In genomic region chr3:50298836-50299637, GRCh38 we compare ENCODE assay signal across 8 cellular contexts. TPM values are rescaled to one million over a fixed set of nuclear protein-coding genes. Genes with fewer than 3 reads are reported as not detected.
A peak's percentile ranks its signal among the peaks of the same experiment; 100 is the strongest.
DNase-seq lines count a peak whose midpoint lies in the region; ATAC-seq and TF ChIP-seq lines count a peak whose summit lies in the region.

Gene HYAL3 (minus strand): TSS chr3:50299405. CDS start chr3:50295602, 3,803 bp downstream.
A gene with protein sequence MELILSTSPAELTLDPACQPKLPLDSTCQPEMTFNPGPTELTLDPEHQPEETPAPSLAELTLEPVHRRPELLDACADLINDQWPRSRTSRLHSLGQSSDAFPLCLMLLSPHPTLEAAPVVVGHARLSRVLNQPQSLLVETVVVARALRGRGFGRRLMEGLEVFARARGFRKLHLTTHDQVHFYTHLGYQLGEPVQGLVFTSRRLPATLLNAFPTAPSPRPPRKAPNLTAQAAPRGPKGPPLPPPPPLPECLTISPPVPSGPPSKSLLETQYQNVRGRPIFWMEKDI (minus strand): TSS chr3:50299405. CDS start chr3:50297463, 1,942 bp downstream.

- H3K27me3 ChIP-seq in PC-9 (ENCODE audit: insufficient read depth, low read depth), result no peaks in the 10 kb centered on the region
- H3K27me3 ChIP-seq in esophagus (ENCODE audit: control insufficient read depth in 1 of 2, insufficient read depth in 2 of 2, low read length in 2 of 2), result no peaks in the 10 kb centered on the region
- no peaks in the 10 kb centered on the region for H3K27me3 ChIP-seq in muscle layer of duodenum (ENCODE audit: low read depth, low read length)

- peak within 1 kb of the TSS; percentile 97 for H3K4me3 Mint-ChIP-seq in activated T-cell treated with anti-CD3 and anti-CD28 coated beads, Interleukin-2, amount 50 U/mL, for 24 hours

- DNase-seq in DMS53 (lab: John Stamatoyannopoulos, UW), result peak; percentile 95
- DNase-seq in PC-9, result peak; percentile 94 to 99
- peak; percentile 99 for DNase-seq in activated T-cell treated with anti-CD3 and anti-CD28 coated beads, Interleukin-2, amount 50 U/mL, for 24 hours
- peak; percentile 97 to 99 for DNase-seq in stimulated activated CD8-positive, alpha-beta memory T cell treated with anti-CD3 and anti-CD28 coated beads, Interleukin-7, amount 100 ng/mL, for 4 hours (ENCODE audit: low read depth in 2 of 2)

- intact Hi-C loops in PC-9 (cut with micrococcal nuclease; ENCODE audit: unreplicated experiment), result loop anchor here (1.0 to 2.0 kb wide), 2 partner anchors 18 to 34 kb away; no protein-coding TSS in a partner anchor

- no peak for TF ChIP-seq CTCF in PC-9 (conservative IDR thresholded peaks at IDR 0.05)

- H3K9me3 Mint-ChIP-seq in activated T-cell treated with anti-CD3 and anti-CD28 coated beads, Interleukin-2, amount 50 U/mL, for 24 hours, result no peaks in the 10 kb centered on the region

- H3K36me3 ChIP-seq in PC-9 (ENCODE audit: low read depth) (no peaks in the 10 kb centered on the region), esophagus (ENCODE audit: control insufficient read depth in 2 of 2, insufficient read depth in 2 of 2, low read length in 1 of 2) (peaks cover 0 to 4% of the 10 kb centered on the region in 2 donors), muscle layer of duodenum (ENCODE audit: control insufficient read depth in 1 of 2, insufficient read depth in 2 of 2, low read length in 2 of 2) (no peaks in the 10 kb centered on the region)

- H3K4me1 ChIP-seq in PC-9 (replicated peaks; ENCODE audit: insufficient read depth) (peaks cover 20% of the 10 kb centered on the region), esophagus (ENCODE audit: control insufficient read depth in 2 of 2, insufficient read depth in 2 of 2, low read length in 1 of 2) (peaks cover 9 to 29% of the 10 kb centered on the region in 2 donors), muscle layer of duodenum (ENCODE audit: control insufficient read depth in 1 of 2, insufficient read depth in 2 of 2, low read length in 2 of 2) (peaks cover 17 to 28% of the 10 kb centered on the region in 2 donors)

- peak within 1 kb of the TSS; percentile 76 for H3K27ac ChIP-seq in PC-9
- peak within 1 kb of the TSS; percentile 88 to 98 for H3K27ac ChIP-seq in esophagus (ENCODE audit: low read depth in 2 of 2, low read length in 1 of 2)
- peak within 1 kb of the TSS; percentile 89 for H3K27ac ChIP-seq in muscle layer of duodenum (ENCODE audit: low read length)

- CTCF ChIA-PET in PC-9 (lab: Charles Lee), result interaction anchor here (0.5 to 0.9 kb wide), 6 partner anchors 19 to 270 kb away, joined by 3 to 9 read pairs (median 4); partner anchors contain the start of genes HEMK1 and TUSC2

- peak within 1 kb of the TSS; percentile 100 for H3K27ac Mint-ChIP-seq in activated T-cell treated with anti-CD3 and anti-CD28 coated beads, Interleukin-2, amount 50 U/mL, for 24 hours

- no peak; the same call in 1 of the 2 replicates for TF ChIP-seq RAD21 in Ishikawa (IDR thresholded peaks at IDR 0.05; ENCODE audit: low read depth)

- no peaks in the 10 kb centered on the region for H3K9me2 ChIP-seq in PC-9 (ENCODE audit: insufficient read depth)

- no peaks in the 10 kb centered on the region for H3K9me3 ChIP-seq in PC-9 (ENCODE audit: insufficient read depth, low read depth)
- no peaks in the 10 kb centered on the region for H3K9me3 ChIP-seq in esophagus (ENCODE audit: control insufficient read depth in 2 of 2, insufficient read depth in 1 of 2, low read depth in 1 of 2, low read length in 1 of 2)
- no peaks in the 10 kb centered on the region for H3K9me3 ChIP-seq in muscle layer of duodenum (ENCODE audit: control insufficient read depth in 1 of 2, low read length in 2 of 2)

- peaks cover 9% of the 10 kb centered on the region; the same call in 1 of the 2 replicates for H3F3A ChIP-seq in PC-9 (ENCODE audit: insufficient read depth, low read depth)

- H2AFZ ChIP-seq in PC-9, result peak within 1 kb of the TSS; percentile 94

- POLR2A ChIA-PET in PC-9 (lab: Charles Lee; ENCODE audit: unreplicated experiment), result interaction anchor here (0.5 to 1.2 kb wide), 10 partner anchors 18 to 329 kb away, joined by 3 to 36 read pairs (median 6); partner anchors contain the start of genes SEMA3B and TUSC2

- TF ChIP-seq EP300 in Ishikawa (IDR thresholded peaks at IDR 0.05; ENCODE audit: borderline replicate concordance), result peak; percentile 35; the same call in 1 of the 2 replicates

- peak within 1 kb of the TSS; percentile 94 for H3K4me2 ChIP-seq in PC-9

- H3K4me1 Mint-ChIP-seq in activated T-cell treated with anti-CD3 and anti-CD28 coated beads, Interleukin-2, amount 50 U/mL, for 24 hours (ENCODE audit: low read depth), result peaks cover 26% of the 10 kb centered on the region

- H3K27me3 Mint-ChIP-seq in activated T-cell treated with anti-CD3 and anti-CD28 coated beads, Interleukin-2, amount 50 U/mL, for 24 hours, result no peaks in the 10 kb centered on the region

- H3K4me3 ChIP-seq in PC-9, result peak within 1 kb of the TSS; percentile 95
- H3K4me3 ChIP-seq in esophagus (ENCODE audit: low read depth in 1 of 2, low read length in 2 of 2), result peak within 1 kb of the TSS; percentile 59 to 62
- peak within 1 kb of the TSS; percentile 76 to 77 for H3K4me3 ChIP-seq in muscle layer of duodenum (ENCODE audit: low read depth in 1 of 2, low read length in 2 of 2)

- H3K79me2 ChIP-seq in PC-9 (ENCODE audit: low read depth), result 0 out of 2 replicates have a peak, but pooled peaks cover 10% of the 10 kb centered on the region

- peak; percentile 81 for ATAC-seq in GM21576 (IDR thresholded peaks at IDR 0.05; ENCODE audit: unreplicated experiment)

- BruUV-seq in PC-9 (replicated peaks; lab: Mats Ljungman, UMichigan), result no TSS peak

- no peaks in the 10 kb centered on the region for H4K20me1 ChIP-seq in PC-9 (ENCODE audit: insufficient read depth)

- 0% methylated on average over 61 of the region's 61 CpGs for WGBS in esophagus, 2 donors

- H3K36me3 Mint-ChIP-seq in activated T-cell treated with anti-CD3 and anti-CD28 coated beads, Interleukin-2, amount 50 U/mL, for 24 hours (ENCODE audit: low read depth), result peaks cover 20% of the 10 kb centered on the region

TF ChIP-seq in Ishikawa, 13 proteins besides CTCF, POLR2A, EP300 and RAD21:
- TF ChIP-seq TEAD4 (IDR thresholded peaks at IDR 0.05), result peak; percentile 31; the same call in 1 of the 2 replicates
- 0 out of 2 replicates have a peak, but pooled peaks have one; percentile 49 for TF ChIP-seq YY1 (IDR thresholded peaks at IDR 0.05; ENCODE audit: low read depth)
- 0 out of 2 replicates have a peak, but pooled peaks have one; percentile 11 for TF ChIP-seq CREB1 (IDR thresholded peaks at IDR 0.05; ENCODE audit: low read depth)
- TF ChIP-seq, protein P1, sequence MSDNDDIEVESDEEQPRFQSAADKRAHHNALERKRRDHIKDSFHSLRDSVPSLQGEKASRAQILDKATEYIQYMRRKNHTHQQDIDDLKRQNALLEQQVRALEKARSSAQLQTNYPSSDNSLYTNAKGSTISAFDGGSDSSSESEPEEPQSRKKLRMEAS (IDR thresholded peaks at IDR 0.05), result peak; percentile 80
- no peak for TF ChIP-seq EGR1 (IDR thresholded peaks at IDR 0.05)

RNA-seq across cellular contexts. Expression of gene HYAL3, which starts in this region (rescaled TPM):
- 10.2 and 12.2 TPM in 2 replicates for total RNA-seq in PC-9 (2021)
- 1 to 10 TPM; 3.4 to 5.1 TPM for polyA plus RNA-seq in esophagus

RNA-seq across cellular contexts. Expression of the second gene that starts in this region (rescaled TPM):
- 25.2 and 25.7 TPM in 2 replicates for total RNA-seq in PC-9 (2021)
- polyA plus RNA-seq in esophagus, result 10 to 100 TPM in 1 of 2 donors, 1 to 10 TPM in 1; 6.9 to 11.2 TPM

Comparison
In these comparisons a context has a peak if more than half of its experiments do, and no peak if none do; other contexts are left out.
1. Peak in every context shown above with its lines: DNase-seq, ATAC-seq, H3K4me3 ChIP-seq and H3K27ac ChIP-seq.